Comparison of ENCODE assay signal across 22 cellular contexts in the genomic region with DNA sequence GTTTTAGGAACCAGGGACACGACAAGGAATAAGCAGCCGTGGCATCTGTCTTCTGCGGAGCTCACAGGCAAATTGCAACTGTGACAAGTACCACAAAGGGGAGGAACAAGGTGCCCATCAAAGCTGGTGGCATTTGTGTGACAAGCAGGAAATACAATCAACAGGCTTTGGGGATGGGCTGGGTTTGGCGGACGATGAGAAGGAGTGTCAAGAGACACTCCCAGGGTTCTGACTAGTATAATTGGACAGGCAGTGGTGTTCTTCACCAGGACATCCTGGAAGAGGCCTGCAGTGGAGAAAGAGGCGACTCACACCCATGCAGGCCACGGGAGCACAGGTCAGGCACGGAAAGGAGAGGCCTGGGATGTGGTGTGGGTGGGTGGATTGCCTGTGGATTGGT. TPM values are rescaled to one million over a fixed set of nuclear protein-coding genes. Genes with fewer than 3 reads are reported as not detected.
DNase-seq lines count a peak whose midpoint lies in the region; ATAC-seq, FAIRE-seq and TF ChIP-seq lines count a peak whose summit lies in the region.
"Had no signal": no experiment of that assay in that cellular context is flagged by ENCODE, and none has a peak within 500 bp of the region (broad histone marks: within the 10 kb centered on the region; RNA-seq: fewer than 3 reads in every experiment).

No MANE protein-coding gene starts in this region.

- TF ChIP-seq POLR2A in GM19193 (IDR thresholded peaks at IDR 0.05; ENCODE audit: extremely low read depth, insufficient read depth, insufficient read length), result peak; percentile 9

- CTCF ChIA-PET in naive thymus-derived CD4-positive, alpha-beta T cell (lab: Charles Lee), result no interaction called here

- H3K27me3 ChIP-seq in naive thymus-derived CD4-positive, alpha-beta T cell (ENCODE audit: control insufficient read depth in 2 of 2, insufficient read depth in 2 of 2, low read length in 2 of 2), result no peaks in the 10 kb centered on the region

- H3K9ac ChIP-seq in kidney (ENCODE audit: low read length in 2 of 2), result no peak overlapping the region
- H3K9ac ChIP-seq: parathyroid adenoma had no signal

- H3K4me1 Mint-ChIP-seq in activated naive CD8-positive, alpha-beta T cell (ENCODE audit: low read depth), result peaks cover 61% of the 10 kb centered on the region
- peaks cover 16 to 50% (median 18%) of the 10 kb centered on the region in 7 donors for H3K4me1 Mint-ChIP-seq in naive thymus-derived CD4-positive, alpha-beta T cell

- H3K27me3 Mint-ChIP-seq in activated naive CD8-positive, alpha-beta T cell, result no peaks in the 10 kb centered on the region
- H3K27me3 Mint-ChIP-seq in naive thymus-derived CD4-positive, alpha-beta T cell, result peaks cover 0 to 39% (median 0%) of the 10 kb centered on the region in 5 donors

- intact Hi-C loops in naive thymus-derived CD4-positive, alpha-beta T cell (cut with micrococcal nuclease), result no loop called here
- intact Hi-C loops in kidney (cut with DNase I), result loop anchor here (10.0 kb wide), 2 partner anchors 77 to 157 kb away; no protein-coding TSS in a partner anchor

- no peaks in the 10 kb centered on the region for H3K36me3 Mint-ChIP-seq in activated naive CD8-positive, alpha-beta T cell
- H3K36me3 Mint-ChIP-seq in naive thymus-derived CD4-positive, alpha-beta T cell, result no peaks in the 10 kb centered on the region
- H3K36me3 Mint-ChIP-seq: CD14-positive monocyte, IgD-negative memory B cell had no signal

- peak overlapping the region; percentile 23 for H3K27ac Mint-ChIP-seq in activated naive CD8-positive, alpha-beta T cell
- H3K27ac Mint-ChIP-seq in naive thymus-derived CD4-positive, alpha-beta T cell, result no peak overlapping the region
- H3K27ac Mint-ChIP-seq: IgD-negative memory B cell had no signal

- POLR2A ChIA-PET in naive thymus-derived CD4-positive, alpha-beta T cell (lab: Charles Lee), result no interaction called here

- peak; percentile 65 for DNase-seq in activated CD8-positive, alpha-beta memory T cell treated with anti-CD3 and anti-CD28 coated beads for 24 hours
- no peak for DNase-seq in activated CD8-positive, alpha-beta memory T cell treated with anti-CD3 and anti-CD28 coated beads, Interleukin-2, amount 50 U/mL, for 48 hours
- peak in 3 of 9 donors; percentile 10 to 25 (median 17) for DNase-seq in naive thymus-derived CD4-positive, alpha-beta T cell
- DNase-seq in DMS53 (lab: John Stamatoyannopoulos, UW) (no peak), cerebellar nuclear complex (lab: John Stamatoyannopoulos, UW) (no peak), kidney (no peak)
- DNase-seq: EL, foreskin keratinocyte, left lung, MV-4-11, PC-9, small intestine, stomach had no signal

- H3K9me3 ChIP-seq in naive thymus-derived CD4-positive, alpha-beta T cell (ENCODE audit: control insufficient read depth in 2 of 3, low read length in 3 of 3), result no peaks in the 10 kb centered on the region
- H3K9me3 ChIP-seq in kidney (ENCODE audit: control insufficient read depth in 1 of 2, low read length in 2 of 2), result no peaks in the 10 kb centered on the region
- H3K9me3 ChIP-seq: A549, adrenal gland, left lung, stomach had no signal

- H3K9me3 Mint-ChIP-seq in activated naive CD8-positive, alpha-beta T cell (ENCODE audit: low read depth), result no peaks in the 10 kb centered on the region
- H3K9me3 Mint-ChIP-seq in naive thymus-derived CD4-positive, alpha-beta T cell, result no peaks in the 10 kb centered on the region
- H3K9me3 Mint-ChIP-seq: CD14-positive monocyte, IgD-negative memory B cell had no signal

- FAIRE-seq in kidney (lab: Jason Lieb, UNC), result no peak
- FAIRE-seq: A549, small intestine, urothelium cell line had no signal

- H3K4me1 ChIP-seq in naive thymus-derived CD4-positive, alpha-beta T cell (ENCODE audit: control insufficient read depth in 2 of 2, insufficient read depth in 2 of 2, low read length in 2 of 2), result peaks cover 8 to 28% of the 10 kb centered on the region in 2 donors
- no peaks in the 10 kb centered on the region for H3K4me1 ChIP-seq in kidney (ENCODE audit: control insufficient read depth in 1 of 2, insufficient read depth in 1 of 2, low read depth in 1 of 2, low read length in 2 of 2)
- H3K4me1 ChIP-seq: adrenal gland, foreskin keratinocyte had no signal

- no peak overlapping the region for H3K27ac ChIP-seq in naive thymus-derived CD4-positive, alpha-beta T cell (ENCODE audit: low read depth, low read length)
- no peak overlapping the region for H3K27ac ChIP-seq in kidney (ENCODE audit: low read depth in 2 of 2, low read length in 2 of 2)
- H3K27ac ChIP-seq: A549, adrenal gland, foreskin keratinocyte, left lung, parathyroid adenoma, PC-9, stomach had no signal

- H3K4me3 ChIP-seq in naive thymus-derived CD4-positive, alpha-beta T cell (ENCODE audit: low read length), result no peak overlapping the region
- no peak overlapping the region for H3K4me3 ChIP-seq in kidney (ENCODE audit: low read length in 2 of 2)
- H3K4me3 ChIP-seq: A549, adrenal gland, left lung, PC-9, stomach had no signal

- TF ChIP-seq CTCF in kidney (IDR thresholded peaks at IDR 0.05; ENCODE audit: borderline replicate concordance, extremely low read depth, insufficient read depth), result no peak

- no peaks in the 10 kb centered on the region for H3K36me3 ChIP-seq in naive thymus-derived CD4-positive, alpha-beta T cell (ENCODE audit: control insufficient read depth in 2 of 3, insufficient read depth in 3 of 3, low read length in 3 of 3)
- no peaks in the 10 kb centered on the region for H3K36me3 ChIP-seq in kidney (ENCODE audit: control insufficient read depth in 1 of 2, insufficient read depth in 2 of 2, low read length in 2 of 2)
- H3K36me3 ChIP-seq: adrenal gland, left lung, stomach had no signal

- H3K4me3 Mint-ChIP-seq in activated naive CD8-positive, alpha-beta T cell, result peak overlapping the region; percentile 66
- peak overlapping the region in 2 of 10 donors; percentile 23 to 65 for H3K4me3 Mint-ChIP-seq in naive thymus-derived CD4-positive, alpha-beta T cell
- H3K4me3 Mint-ChIP-seq: CD14-positive monocyte had no signal

- ATAC-seq in naive thymus-derived CD4-positive, alpha-beta T cell, result peak; percentile 50
- ATAC-seq: A549, foreskin keratinocyte, left lung had no signal

RNA-seq across cellular contexts. Expression of a gene that starts 14.2 kb away (rescaled TPM):
- total RNA-seq in naive thymus-derived CD4-positive, alpha-beta T cell, result not detected
- not detected for polyA plus RNA-seq in naive thymus-derived CD4-positive, alpha-beta T cell
- total RNA-seq in kidney, result not detected
- not detected for polyA plus RNA-seq in kidney (ENCODE audit: insufficient read depth, low read depth, low replicate concordance)
- total RNA-seq: adrenal gland, cerebellum, foreskin keratinocyte, left lung, PC-9, stomach had no signal
- polyA plus RNA-seq: A549, adrenal gland, CD14-positive monocyte, foreskin keratinocyte, IgD-negative memory B cell, small intestine, stomach had no signal

RNA-seq across cellular contexts. Expression of a gene that starts 55.6 kb away (rescaled TPM):
- under 1 TPM in 1 of 5 experiments, not detected in 4; 0.60 TPM for total RNA-seq in naive thymus-derived CD4-positive, alpha-beta T cell
- not detected for polyA plus RNA-seq in naive thymus-derived CD4-positive, alpha-beta T cell
- total RNA-seq in kidney, result 0.88 TPM
- 2.6 TPM for polyA plus RNA-seq in kidney (ENCODE audit: insufficient read depth, low read depth, low replicate concordance)
- total RNA-seq: foreskin keratinocyte, PC-9 had no signal
- polyA plus RNA-seq: CD14-positive monocyte, foreskin keratinocyte, IgD-negative memory B cell had no signal

RNA-seq across cellular contexts. Expression of a gene that starts 56.7 kb away (rescaled TPM):
- 1 to 10 TPM; 1.3 to 8.8 (median 2.5) TPM for total RNA-seq in naive thymus-derived CD4-positive, alpha-beta T cell
- polyA plus RNA-seq in naive thymus-derived CD4-positive, alpha-beta T cell, result 1 to 10 TPM; 1.4 to 1.5 TPM
- 0.69 TPM for total RNA-seq in kidney
- polyA plus RNA-seq in kidney (ENCODE audit: insufficient read depth, low read depth, low replicate concordance), result not detected
- total RNA-seq: cerebellum, foreskin keratinocyte, PC-9 had no signal
- polyA plus RNA-seq: A549, foreskin keratinocyte had no signal
